In genomic region chr1:161530158-161530557, GRCh38 we compare ENCODE assay signal across 8 cellular contexts. TPM values are rescaled to one million over a fixed set of nuclear protein-coding genes. Genes with fewer than 3 reads are reported as not detected.
DNase-seq lines count a peak whose midpoint lies in the region; ATAC-seq and TF ChIP-seq lines count a peak whose summit lies in the region.
"Not testable (repeated sequence)": the region's sequence is repeated elsewhere in the genome, so short reads cannot be mapped to it uniquely, and the experiment has no call there.

No MANE protein-coding gene starts in this region.

- WGBS in esophagus squamous epithelium, 2 donors: 1% methylated on average over 11 to 12 of the region's 13 CpGs

- intact Hi-C loops in esophagus squamous epithelium (cut with DNase I): not testable (repeated sequence)

- ATAC-seq in activated T-helper 17 cell treated with anti-CD3 and anti-CD28 coated beads, Interleukin-2, amount 50 U/mL, for 72 hours (replicated peaks): peak; percentile 59

- H3K9me3 Mint-ChIP-seq in activated T-helper 17 cell treated with anti-CD3 and anti-CD28 coated beads, Interleukin-2, amount 50 U/mL, for 72 hours: not testable (repeated sequence)

- not testable (repeated sequence) for H3K9ac ChIP-seq in muscle layer of colon (ENCODE audit: low read length)

- H3K9me3 ChIP-seq in MG63; SJSA1 (replicated peaks); esophagus squamous epithelium; muscle layer of colon (ENCODE audit: low read length): not testable (repeated sequence)

- H3K27ac ChIP-seq in SJSA1; muscle layer of colon (ENCODE audit: low read depth, low read length): not testable (repeated sequence)
- peak overlapping the region in 3 of 4 donors; percentile 90 to 95 (median 94) for H3K27ac ChIP-seq in esophagus squamous epithelium

- peak overlapping the region; percentile 99 for H3K27ac Mint-ChIP-seq in activated T-helper 17 cell treated with anti-CD3 and anti-CD28 coated beads, Interleukin-2, amount 50 U/mL, for 72 hours

- not testable (repeated sequence) for H3K36me3 ChIP-seq in MG63; SJSA1; esophagus squamous epithelium; muscle layer of colon (ENCODE audit: insufficient read depth, low read length)

- TF ChIP-seq POLR2A in esophagus squamous epithelium (IDR thresholded peaks at IDR 0.05): not testable (repeated sequence)

- H3K4me1 Mint-ChIP-seq in activated T-helper 17 cell treated with anti-CD3 and anti-CD28 coated beads, Interleukin-2, amount 50 U/mL, for 72 hours: not testable (repeated sequence)

- peak overlapping the region; percentile 70 for H3K4me3 ChIP-seq in MG63
- H3K4me3 ChIP-seq in SJSA1: peak overlapping the region; percentile 42
- H3K4me3 ChIP-seq in esophagus squamous epithelium: peak overlapping the region; percentile 50 to 84 (median 72)
- peak overlapping the region; percentile 13 to 83 for H3K4me3 ChIP-seq in muscle layer of colon (ENCODE audit: low read depth in 1 of 2, low read length in 2 of 2)

- TF ChIP-seq CTCF in esophagus squamous epithelium (IDR thresholded peaks at IDR 0.05): not testable (repeated sequence)

- DNase-seq in DMS 273 treated with DMSO at 0.1 percent for 48 hours (lab: John Stamatoyannopoulos, UW) (peak; percentile 43), H4 (ENCODE audit: low spot score) (peak; percentile 63), MG63 (peak; percentile 66), SJSA1 (ENCODE audit: low read depth in 1 of 2, low spot score in 2 of 2) (peak; percentile 70 to 74)
- DNase-seq in esophagus squamous epithelium (lab: John Stamatoyannopoulos, UW): not testable (repeated sequence)
- DNase-seq in stimulated activated CD8-positive, alpha-beta memory T cell treated with anti-CD3 and anti-CD28 coated beads, Interleukin-2, amount 100 ng/mL, for 48 hours (ENCODE audit: low read depth in 2 of 2): peak; percentile 30 to 59

- not testable (repeated sequence) for H3K27me3 ChIP-seq in MG63; SJSA1 (replicated peaks); esophagus squamous epithelium; muscle layer of colon (ENCODE audit: control insufficient read depth in 1 of 2, insufficient read depth in 2 of 2, low read length in 2 of 2)

- peaks cover 15% of the 10 kb centered on the region for H3K36me3 Mint-ChIP-seq in activated T-helper 17 cell treated with anti-CD3 and anti-CD28 coated beads, Interleukin-2, amount 50 U/mL, for 72 hours (ENCODE audit: low read depth)

- H3K27me3 Mint-ChIP-seq in activated T-helper 17 cell treated with anti-CD3 and anti-CD28 coated beads, Interleukin-2, amount 50 U/mL, for 72 hours: not testable (repeated sequence)

- H3K4me3 Mint-ChIP-seq in activated T-helper 17 cell treated with anti-CD3 and anti-CD28 coated beads, Interleukin-2, amount 50 U/mL, for 72 hours: peak overlapping the region; percentile 91

- H3K4me1 ChIP-seq in SJSA1 (replicated peaks); muscle layer of colon (ENCODE audit: insufficient read depth, low read length): not testable (repeated sequence)
- H3K4me1 ChIP-seq in esophagus squamous epithelium: peaks cover 0 to 27% (median 0%) of the 10 kb centered on the region in 3 donors

RNA-seq across cellular contexts. Expression of gene HSPA6, which starts 5.8 kb away (rescaled TPM):
- 0.15 and 0.16 TPM in 2 replicates for total RNA-seq in H4 (2014; rRNA removed; shearing (Covaris generic))
- total RNA-seq in MG63 (2014; rRNA removed; shearing (Covaris generic); ENCODE audit: low replicate concordance): 1.1 and 1.9 TPM in 2 replicates
- total RNA-seq in SJSA1 (2014; rRNA removed; shearing (Covaris generic)): 0.06 and 0.18 TPM in 2 replicates
- under 1 TPM; 0.37 to 0.41 TPM for total RNA-seq in activated T-helper 17 cell treated with anti-CD3 and anti-CD28 coated beads, Interleukin-2, amount 50 U/mL, for 72 hours
- total RNA-seq in esophagus squamous epithelium: 1 to 10 TPM; 1.3 to 4.2 (median 3.2) TPM

RNA-seq across cellular contexts. Expression of gene FCGR3A, which starts 19.5 kb away (rescaled TPM):
- not detected in 2 replicates for total RNA-seq in H4 (2014; rRNA removed; shearing (Covaris generic))
- not detected in 2 replicates for total RNA-seq in MG63 (2014; rRNA removed; shearing (Covaris generic); ENCODE audit: low replicate concordance)
- not detected in 2 replicates for total RNA-seq in SJSA1 (2014; rRNA removed; shearing (Covaris generic))
- total RNA-seq in activated T-helper 17 cell treated with anti-CD3 and anti-CD28 coated beads, Interleukin-2, amount 50 U/mL, for 72 hours: not detected
- 10 to 100 TPM in 1 of 4 donors, 1 to 10 TPM in 2, under 1 TPM in 1; 0.23 to 15.5 (median 1.9) TPM for total RNA-seq in esophagus squamous epithelium

RNA-seq across cellular contexts. Expression of gene FCGR2A, which starts 24.9 kb away (rescaled TPM):
- total RNA-seq in H4 (2014; rRNA removed; shearing (Covaris generic)): 10.1 and 11.0 TPM in 2 replicates
- total RNA-seq in MG63 (2014; rRNA removed; shearing (Covaris generic); ENCODE audit: low replicate concordance): 2.3 TPM in 1 of 2 replicates, not detected in the other
- 0.18 and 0.28 TPM in 2 replicates for total RNA-seq in SJSA1 (2014; rRNA removed; shearing (Covaris generic))
- total RNA-seq in activated T-helper 17 cell treated with anti-CD3 and anti-CD28 coated beads, Interleukin-2, amount 50 U/mL, for 72 hours: not detected
- 10 to 100 TPM in 2 of 4 donors, 1 to 10 TPM in 2; 4.3 to 33.9 (median 19.6) TPM for total RNA-seq in esophagus squamous epithelium
